In genomic region chr5:7927466-7928375, GRCh38 we compare ENCODE assay signal across 8 cellular contexts. TPM values are rescaled to one million over a fixed set of nuclear protein-coding genes. Genes with fewer than 3 reads are reported as not detected.
DNase-seq lines count a peak whose midpoint lies in the region; ATAC-seq, FAIRE-seq and TF ChIP-seq lines count a peak whose summit lies in the region.

No MANE protein-coding gene starts in this region.

- ATAC-seq in GM21360 (IDR thresholded peaks at IDR 0.05; ENCODE audit: unreplicated experiment) (peak; percentile 79), GM19324 (IDR thresholded peaks at IDR 0.05; ENCODE audit: low FRiP score, unreplicated experiment) (no peak)
- ATAC-seq in activated T-cell treated with anti-CD3 and anti-CD28 coated beads, Interleukin-2, amount 50 U/mL, for 4 hours = peak; percentile 58 to 77

- no peaks in the 10 kb centered on the region for H3K36me3 ChIP-seq in parathyroid adenoma (ENCODE audit: control insufficient read depth, insufficient read depth, low read length)

- no peak for FAIRE-seq in frontal cortex (lab: Jason Lieb, UNC)

- peak; percentile 71 for TF ChIP-seq CTCF in parathyroid adenoma (IDR thresholded peaks at IDR 0.05)

- no peak overlapping the region for H3K27ac ChIP-seq in parathyroid adenoma

- no peak overlapping the region for H3K4me3 Mint-ChIP-seq in activated T-cell treated with anti-CD3 and anti-CD28 coated beads, Interleukin-2, amount 50 U/mL, for 4 hours

- no peaks in the 10 kb centered on the region for H3K9me3 ChIP-seq in parathyroid adenoma (ENCODE audit: control insufficient read depth, low read length)

- no peak overlapping the region for H3K4me3 ChIP-seq in parathyroid adenoma (ENCODE audit: low read depth, low read length)

- no peaks in the 10 kb centered on the region for H3K9me3 Mint-ChIP-seq in activated T-cell treated with anti-CD3 and anti-CD28 coated beads, Interleukin-2, amount 50 U/mL, for 4 hours

- peaks cover 10% of the 10 kb centered on the region for H3K27me3 Mint-ChIP-seq in activated T-cell treated with anti-CD3 and anti-CD28 coated beads, Interleukin-2, amount 50 U/mL, for 4 hours (ENCODE audit: low read depth)

- H3K4me2 ChIP-seq in parathyroid adenoma (ENCODE audit: low read length) = no peak overlapping the region

- H3K27me3 ChIP-seq in parathyroid adenoma (ENCODE audit: control insufficient read depth, insufficient read depth, low read length) = no peaks in the 10 kb centered on the region

- H2AFZ ChIP-seq in parathyroid adenoma = no peak overlapping the region

- no peaks in the 10 kb centered on the region for H3K4me1 ChIP-seq in parathyroid adenoma

- H3K9ac ChIP-seq in parathyroid adenoma = no peak overlapping the region

- no peaks in the 10 kb centered on the region for H3K36me3 Mint-ChIP-seq in activated T-cell treated with anti-CD3 and anti-CD28 coated beads, Interleukin-2, amount 50 U/mL, for 4 hours (ENCODE audit: insufficient read depth)

- no peaks in the 10 kb centered on the region for H3K4me1 Mint-ChIP-seq in activated T-cell treated with anti-CD3 and anti-CD28 coated beads, Interleukin-2, amount 50 U/mL, for 4 hours (ENCODE audit: low read depth)

- H3K79me2 ChIP-seq in parathyroid adenoma = no peaks in the 10 kb centered on the region

- DNase-seq in DMS53 (lab: John Stamatoyannopoulos, UW) (peak; percentile 80), HPDE6-E6E7 (ENCODE audit: extremely low spot score) (peak; percentile 62), NCI-H69 (lab: John Stamatoyannopoulos, UW) (peak; percentile 75), frontal cortex (ENCODE audit: low spot score in 2 of 2) (peak; percentile 11 to 60)
- DNase-seq in activated T-cell treated with anti-CD3 and anti-CD28 coated beads, Interleukin-2, amount 50 U/mL, for 4 hours = no peak

RNA-seq across cellular contexts. Expression of gene MTRR, which starts 58.8 kb away (rescaled TPM):
- 10 to 100 TPM; 57.2 to 64.8 (median 57.9) TPM for total RNA-seq in activated T-cell treated with anti-CD3 and anti-CD28 coated beads, Interleukin-2, amount 50 U/mL, for 4 hours
- total RNA-seq in frontal cortex = 18.3 TPM

RNA-seq across cellular contexts. Expression of gene FASTKD3, which starts 58.9 kb away (rescaled TPM):
- 10 to 100 TPM; 18.2 to 22.5 (median 19.8) TPM for total RNA-seq in activated T-cell treated with anti-CD3 and anti-CD28 coated beads, Interleukin-2, amount 50 U/mL, for 4 hours
- 18.8 TPM for total RNA-seq in frontal cortex
